Comparison of ENCODE assay signal across 8 cellular contexts in the genomic region with DNA sequence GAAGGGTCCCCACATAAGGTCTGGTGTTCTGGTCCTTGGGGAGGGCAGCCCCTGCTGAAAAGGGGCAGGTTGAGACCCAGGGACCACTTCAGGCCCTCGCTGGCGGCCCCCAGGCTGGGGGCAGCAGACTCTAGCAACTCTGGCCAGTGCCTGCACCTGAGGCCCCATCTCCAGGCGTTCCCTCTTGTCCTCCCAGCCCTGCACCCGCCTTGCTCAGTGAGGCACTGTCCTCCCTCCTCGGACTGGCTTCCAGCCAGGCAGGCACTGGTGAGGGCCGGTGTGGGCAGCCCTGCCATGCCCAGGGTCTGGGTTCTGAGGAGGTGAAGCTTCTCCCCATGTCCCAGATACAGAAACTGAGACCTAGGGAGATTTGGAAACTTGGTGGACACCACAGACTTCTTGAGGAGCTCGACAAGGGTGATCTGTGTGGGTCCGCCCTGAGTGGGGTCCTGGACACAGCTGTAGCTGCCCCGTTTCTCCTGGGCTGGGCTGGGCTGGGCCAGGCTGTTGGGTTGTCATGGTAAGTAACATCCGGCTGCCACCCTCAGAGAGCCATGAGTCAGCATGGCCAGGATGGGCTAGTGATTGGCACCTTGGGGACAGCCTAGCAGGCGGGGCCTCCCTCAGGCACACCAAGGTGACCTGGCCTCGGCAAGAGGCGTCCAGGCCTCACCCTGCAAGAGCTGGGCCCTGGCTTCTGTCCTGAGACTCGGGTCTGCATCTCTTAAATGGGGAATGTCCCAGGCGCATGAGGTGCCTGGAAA. TPM values are rescaled to one million over a fixed set of nuclear protein-coding genes. Genes with fewer than 3 reads are reported as not detected.
DNase-seq lines count a peak whose midpoint lies in the region; ATAC-seq, FAIRE-seq and TF ChIP-seq lines count a peak whose summit lies in the region.

No MANE protein-coding gene starts in this region.

- TF ChIP-seq POLR2A in A549 (IDR thresholded peaks at IDR 0.05; ENCODE audit: low read length): no peak

- H3K27me3 ChIP-seq in H7 (ENCODE audit: control insufficient read depth, insufficient read depth, low read length): no peaks in the 10 kb centered on the region

- peak overlapping the region; percentile 81 for H3K27ac Mint-ChIP-seq in activated naive CD4-positive, alpha-beta T cell treated with anti-CD3 and anti-CD28 coated beads, Interleukin-2, amount 50 U/mL, for 24 hours

- CTCF ChIA-PET in A549 (lab: Yijun Ruan, JAX): interaction anchor here (0.7 to 7.6 kb wide), 7 partner anchors 8 to 152 kb away, joined by 3 to 74 read pairs (median 3); a partner anchor contains a TSS

- H3K9me3 Mint-ChIP-seq in activated naive CD4-positive, alpha-beta T cell treated with anti-CD3 and anti-CD28 coated beads, Interleukin-2, amount 50 U/mL, for 24 hours: no peaks in the 10 kb centered on the region

- H3K9me3 ChIP-seq in A549 (peaks cover 20% of the 10 kb centered on the region), kidney (ENCODE audit: control insufficient read depth in 1 of 2, low read length in 2 of 2) (peaks cover 3 to 7% of the 10 kb centered on the region in 2 donors)

- FAIRE-seq in A549 (lab: Jason Lieb, UNC): no peak
- FAIRE-seq in kidney (lab: Jason Lieb, UNC): no peak

- POLR2A ChIA-PET in A549 (lab: Yijun Ruan, JAX): interaction anchor here (2.8 kb wide), 1 partner anchor 11 kb away, joined by 16 read pairs; a partner anchor contains a TSS

- no peak overlapping the region for H3K4me3 Mint-ChIP-seq in activated naive CD4-positive, alpha-beta T cell treated with anti-CD3 and anti-CD28 coated beads, Interleukin-2, amount 50 U/mL, for 24 hours

- intact Hi-C loops in kidney (cut with DNase I): no loop called here

- H3K4me1 ChIP-seq in A549 (peaks cover 23% of the 10 kb centered on the region), kidney (ENCODE audit: control insufficient read depth in 1 of 2, insufficient read depth in 1 of 2, low read depth in 1 of 2, low read length in 2 of 2) (peaks cover 11 to 22% of the 10 kb centered on the region in 2 donors)

- H3K36me3 ChIP-seq in H7 (replicated peaks; ENCODE audit: control insufficient read depth, insufficient read depth, low read length) (peaks cover 2% of the 10 kb centered on the region), kidney (ENCODE audit: control insufficient read depth in 1 of 2, insufficient read depth in 2 of 2, low read length in 2 of 2) (peaks cover 0 to 5% of the 10 kb centered on the region in 2 donors)

- H3K4me2 ChIP-seq in A549: peak overlapping the region; percentile 65

- no peak for TF ChIP-seq EP300 in A549 (IDR thresholded peaks at IDR 0.05)

- TF ChIP-seq CTCF in A549 (IDR thresholded peaks at IDR 0.05): no peak
- no peak for TF ChIP-seq CTCF in kidney (IDR thresholded peaks at IDR 0.05; ENCODE audit: borderline replicate concordance, extremely low read depth, insufficient read depth)

- peak; percentile 64 to 68 for ATAC-seq in A549
- ATAC-seq in HG02623 (IDR thresholded peaks at IDR 0.05; ENCODE audit: unreplicated experiment): no peak
- ATAC-seq in HG02798 (IDR thresholded peaks at IDR 0.05; ENCODE audit: poor library complexity, unreplicated experiment): no peak
- no peak for ATAC-seq in GM19452 (IDR thresholded peaks at IDR 0.05; ENCODE audit: unreplicated experiment)

- no peaks in the 10 kb centered on the region for H3K27me3 Mint-ChIP-seq in activated naive CD4-positive, alpha-beta T cell treated with anti-CD3 and anti-CD28 coated beads, Interleukin-2, amount 50 U/mL, for 24 hours

- H3K4me1 Mint-ChIP-seq in activated naive CD4-positive, alpha-beta T cell treated with anti-CD3 and anti-CD28 coated beads, Interleukin-2, amount 50 U/mL, for 24 hours: peaks cover 20% of the 10 kb centered on the region

- no peak overlapping the region for H3K4me3 ChIP-seq in A549
- no peak overlapping the region for H3K4me3 ChIP-seq in H7 (ENCODE audit: insufficient read depth, low read depth, low read length)
- no peak overlapping the region for H3K4me3 ChIP-seq in kidney (ENCODE audit: low read length in 2 of 2)

- H3K36me3 Mint-ChIP-seq in activated naive CD4-positive, alpha-beta T cell treated with anti-CD3 and anti-CD28 coated beads, Interleukin-2, amount 50 U/mL, for 24 hours: peaks cover 8% of the 10 kb centered on the region

- H3K27ac ChIP-seq in A549 (peak overlapping the region; percentile 68 to 85), kidney (ENCODE audit: low read depth in 2 of 2, low read length in 2 of 2) (peak overlapping the region; percentile 69 to 76)

- WGBS in A549 (ENCODE audit: missing lambda C conversion rate): 64% methylated on average over 9 of the region's 15 CpGs

- DNase-seq in A549 (ENCODE audit: low read depth in 1 of 2, low spot score in 1 of 2): peak; percentile 50 to 77
- peak; percentile 57 for DNase-seq in H7
- peak; percentile 85 for DNase-seq in kidney
- DNase-seq in NCI-H446 treated with DMSO at 0.1 percent for 48 hours (lab: John Stamatoyannopoulos, UW): no peak

- peak overlapping the region in 1 of 2 donors; percentile 40 for H3K9ac ChIP-seq in kidney (ENCODE audit: low read length in 2 of 2)

- no peak for TF ChIP-seq RAD21 in A549 (conservative IDR thresholded peaks at IDR 0.05 in 1 of 2, IDR thresholded peaks at IDR 0.05 in 1 of 2)

TF ChIP-seq in A549, 52 proteins besides CTCF, POLR2A, EP300 and RAD21 (continues in another document):
- no peak for TF ChIP-seq HDAC2 (IDR thresholded peaks at IDR 0.05)
- TF ChIP-seq CEBPB (IDR thresholded peaks at IDR 0.05): no peak
- TF ChIP-seq RARB (CRISPR knock-in tag; IDR thresholded peaks at IDR 0.05): no peak
- no peak for TF ChIP-seq SREBF2 (IDR thresholded peaks at IDR 0.05)
- TF ChIP-seq KDM1A (IDR thresholded peaks at IDR 0.05; ENCODE audit: low read depth): peak; percentile 74; the same call in 1 of the 2 replicates
- no peak for TF ChIP-seq RNF2 (IDR thresholded peaks at IDR 0.05; ENCODE audit: borderline replicate concordance, low read depth)
- TF ChIP-seq, protein P1, sequence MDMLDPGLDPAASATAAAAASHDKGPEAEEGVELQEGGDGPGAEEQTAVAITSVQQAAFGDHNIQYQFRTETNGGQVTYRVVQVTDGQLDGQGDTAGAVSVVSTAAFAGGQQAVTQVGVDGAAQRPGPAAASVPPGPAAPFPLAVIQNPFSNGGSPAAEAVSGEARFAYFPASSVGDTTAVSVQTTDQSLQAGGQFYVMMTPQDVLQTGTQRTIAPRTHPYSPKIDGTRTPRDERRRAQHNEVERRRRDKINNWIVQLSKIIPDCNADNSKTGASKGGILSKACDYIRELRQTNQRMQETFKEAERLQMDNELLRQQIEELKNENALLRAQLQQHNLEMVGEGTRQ (IDR thresholded peaks at IDR 0.05): no peak
- TF ChIP-seq, protein P2, sequence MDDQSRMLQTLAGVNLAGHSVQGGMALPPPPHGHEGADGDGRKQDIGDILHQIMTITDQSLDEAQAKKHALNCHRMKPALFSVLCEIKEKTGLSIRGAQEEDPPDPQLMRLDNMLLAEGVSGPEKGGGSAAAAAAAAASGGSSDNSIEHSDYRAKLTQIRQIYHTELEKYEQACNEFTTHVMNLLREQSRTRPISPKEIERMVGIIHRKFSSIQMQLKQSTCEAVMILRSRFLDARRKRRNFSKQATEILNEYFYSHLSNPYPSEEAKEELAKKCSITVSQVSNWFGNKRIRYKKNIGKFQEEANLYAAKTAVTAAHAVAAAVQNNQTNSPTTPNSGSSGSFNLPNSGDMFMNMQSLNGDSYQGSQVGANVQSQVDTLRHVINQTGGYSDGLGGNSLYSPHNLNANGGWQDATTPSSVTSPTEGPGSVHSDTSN (IDR thresholded peaks at IDR 0.05): 0 out of 2 replicates have a peak, but pooled peaks have one; percentile 33
- TF ChIP-seq TP53 (CRISPR knock-in tag; IDR thresholded peaks at IDR 0.05): no peak
- no peak for TF ChIP-seq FOSL2 (IDR thresholded peaks at IDR 0.05)
- TF ChIP-seq FOSL2 (CRISPR knock-in tag; IDR thresholded peaks at IDR 0.05): peak; percentile 41; the same call in 1 of the 2 replicates

RNA-seq across cellular contexts. Expression of a gene that starts 11.1 kb away (rescaled TPM):
- polyA plus RNA-seq in A549 (2011; rRNA removed): 6.3 and 7.0 TPM in 2 replicates
- polyA plus RNA-seq in A549 (2012; cell fraction: cytosol; rRNA removed): 80.1 and 91.2 TPM in 2 replicates
- 68.3 and 133 TPM in 2 replicates for polyA plus RNA-seq in A549 (2012; cell fraction: nucleus; rRNA removed)
- 43.6 to 49.6 TPM (median 47.6 TPM) in 3 replicates for polyA plus RNA-seq in A549 (2017; fragmentation: RNase III; extraction: RNeasy Plus Mini Kit Qiagen cat#74134 plus additional on column Dnase treatment)
- polyA minus RNA-seq in A549 (2011; rRNA and poly(A)+ RNA removed): 3.6 and 5.5 TPM in 2 replicates
- total RNA-seq in H7 (2014; rRNA removed; shearing (Covaris generic)): 5.1 and 13.1 TPM in 2 replicates
- 19.7 TPM for total RNA-seq in kidney
- polyA plus RNA-seq in kidney (ENCODE audit: insufficient read depth, low read depth, low replicate concordance): 9.0 TPM

RNA-seq across cellular contexts. Expression of a gene that starts 51.8 kb away (rescaled TPM):
- 128 and 148 TPM in 2 replicates for polyA plus RNA-seq in A549 (2011; rRNA removed)
- 73.9 and 95.8 TPM in 2 replicates for polyA plus RNA-seq in A549 (2012; cell fraction: cytosol; rRNA removed)
- 97.5 and 143 TPM in 2 replicates for polyA plus RNA-seq in A549 (2012; cell fraction: nucleus; rRNA removed)
- polyA plus RNA-seq in A549 (2017; fragmentation: RNase III; extraction: RNeasy Plus Mini Kit Qiagen cat#74134 plus additional on column Dnase treatment): 129 to 134 TPM (median 132 TPM) in 3 replicates
- polyA minus RNA-seq in A549 (2011; rRNA and poly(A)+ RNA removed): 52.9 and 61.4 TPM in 2 replicates
- total RNA-seq in H7 (2014; rRNA removed; shearing (Covaris generic)): 140 and 142 TPM in 2 replicates
- 133 TPM for total RNA-seq in kidney
- polyA plus RNA-seq in kidney (ENCODE audit: insufficient read depth, low read depth, low replicate concordance): 120 TPM

RNA-seq across cellular contexts. Expression of a gene that starts 54.8 kb away (rescaled TPM):
- polyA plus RNA-seq in A549 (2011; rRNA removed): 0.40 and 0.41 TPM in 2 replicates
- 0.11 and 0.25 TPM in 2 replicates for polyA plus RNA-seq in A549 (2012; cell fraction: cytosol; rRNA removed)
- 0.34 and 0.62 TPM in 2 replicates for polyA plus RNA-seq in A549 (2012; cell fraction: nucleus; rRNA removed)
- polyA plus RNA-seq in A549 (2017; fragmentation: RNase III; extraction: RNeasy Plus Mini Kit Qiagen cat#74134 plus additional on column Dnase treatment): 0.16 to 0.36 TPM (median 0.30 TPM) in 3 replicates
- polyA minus RNA-seq in A549 (2011; rRNA and poly(A)+ RNA removed): 0.29 TPM in 1 of 2 replicates, not detected in the other
- total RNA-seq in H7 (2014; rRNA removed; shearing (Covaris generic)): 58.4 and 60.9 TPM in 2 replicates
- total RNA-seq in kidney: 54.8 TPM
- 192 TPM for polyA plus RNA-seq in kidney (ENCODE audit: insufficient read depth, low read depth, low replicate concordance)

Comparison
In these comparisons a context has a peak if more than half of its experiments do, and no peak if none do; other contexts are left out.
1. ATAC-seq: peak in A549 (2 of 2); none in HG02623 (single experiment), HG02798 (single experiment) and GM19452 (single experiment).